8 cellular contexts compared by ENCODE assay signal in genomic region chr7:158818325-158819213, GRCh38. TPM values are rescaled to one million over a fixed set of nuclear protein-coding genes. Genes with fewer than 3 reads are reported as not detected.
DNase-seq lines count a peak whose midpoint lies in the region; ATAC-seq and TF ChIP-seq lines count a peak whose summit lies in the region.

No MANE protein-coding gene starts in this region.

- H3K36me3 ChIP-seq in GM23338 (ENCODE audit: insufficient read depth), result no peaks in the 10 kb centered on the region

- no peaks in the 10 kb centered on the region for H3F3A ChIP-seq in GM23338 (replicated peaks; ENCODE audit: low read depth)

- H3K9me3 Mint-ChIP-seq in GM23338 (no peaks in the 10 kb centered on the region), WTC11 (no peaks in the 10 kb centered on the region)

- TF ChIP-seq CTCF in GM10248 (IDR thresholded peaks at IDR 0.05; ENCODE audit: control extremely low read depth, extremely low read depth, low read depth, missing control alignments) (peak; percentile 11), GM23338 (conservative IDR thresholded peaks at IDR 0.05; ENCODE audit: low read depth in 2 of 2) (no peak), WTC11 (IDR thresholded peaks at IDR 0.05) (no peak)

- in situ Hi-C loops in KBM-7 (cut with MboI; ENCODE audit: low pct_unique_long_range_greater_than_20kb, low sequenced_read_pairs), result no loop called here

- peak overlapping the region; percentile 12; the same call in 1 of the 2 replicates for H3K27ac ChIP-seq in GM23338 (ENCODE audit: low read depth)

- no peaks in the 10 kb centered on the region; the same call in 1 of the 2 replicates for H4K20me1 ChIP-seq in GM23338 (replicated peaks; ENCODE audit: insufficient read depth)

- H3K27me3 Mint-ChIP-seq in GM23338 (ENCODE audit: insufficient read depth, low read depth, poor library complexity), result peaks cover 5% of the 10 kb centered on the region
- no peaks in the 10 kb centered on the region for H3K27me3 Mint-ChIP-seq in WTC11 (ENCODE audit: low read depth)

- intact Hi-C loops in left colon (cut with DNase I, micrococcal nuclease), result loop anchor here in 1 of 2 donors (5.0 kb wide), 1 partner anchor 36 kb away; no protein-coding TSS in a partner anchor

- H3K27me3 ChIP-seq in GM23338 (ENCODE audit: insufficient read depth), result no peaks in the 10 kb centered on the region

- CTCF ChIA-PET in GM10248 (lab: Yijun Ruan, JAX) (interaction anchor here (1.6 to 1.7 kb wide), 2 partner anchors 10 to 158 kb away, joined by 5 to 6 read pairs; partner anchors contain the start of gene ESYT2), WTC11 (lab: Charles Lee) (no interaction called here)

- POLR2A ChIA-PET in GM10248 (lab: Yijun Ruan, JAX) (no interaction called here), WTC11 (lab: Charles Lee) (no interaction called here)

- ATAC-seq in GM23338, result peak; percentile 70
- ATAC-seq in WTC11, result peak; percentile 62
- peak; percentile 80 for ATAC-seq in left colon

- peaks cover 89% of the 10 kb centered on the region for H3K79me2 ChIP-seq in GM23338 (replicated peaks; ENCODE audit: insufficient read depth)

- H3K4me2 ChIP-seq in GM23338, result peak overlapping the region; percentile 60

- H3K36me3 Mint-ChIP-seq in GM23338 (ENCODE audit: low read depth) (peaks cover 5% of the 10 kb centered on the region; the same call in 1 of the 3 replicates), WTC11 (peaks cover 4% of the 10 kb centered on the region; the same call in 1 of the 2 replicates)

- no peak overlapping the region for H3K4me3 ChIP-seq in GM23338

- H3K27ac Mint-ChIP-seq in GM23338 (peak overlapping the region; percentile 88), WTC11 (peak overlapping the region; percentile 77)

- H3K4me1 ChIP-seq in GM23338 (ENCODE audit: insufficient read depth), result peaks cover 42% of the 10 kb centered on the region

- DNase-seq in GM10248 (ENCODE audit: extremely low spot score) (peak; percentile 81), GM23338 (ENCODE audit: low spot score) (peak; percentile 64), KBM-7 (peak; percentile 65), WTC11 (ENCODE audit: low spot score) (peak; percentile 60), left colon (peak; percentile 72 to 92), DMS79 treated with DMSO at 0.1 percent for 48 hours (lab: John Stamatoyannopoulos, UW) (no peak)
- peak; percentile 87 for DNase-seq in central memory CD4-positive, alpha-beta T cell
- peak; percentile 33 to 52 for DNase-seq in stimulated activated CD4-positive, alpha-beta T cell treated with anti-CD3 and anti-CD28 coated beads, Interleukin-1b, Interleukin-23, amount 100 ng/mL, for 4 hours (ENCODE audit: low read depth in 2 of 2)

- H3K4me1 Mint-ChIP-seq in GM23338 (peaks cover 64% of the 10 kb centered on the region), WTC11 (peaks cover 71% of the 10 kb centered on the region)

- H3K4me3 Mint-ChIP-seq in GM23338, result peak overlapping the region; percentile 20
- peak overlapping the region; percentile 33 for H3K4me3 Mint-ChIP-seq in WTC11

- no peaks in the 10 kb centered on the region for H3K9me2 ChIP-seq in GM23338 (ENCODE audit: insufficient read depth)

- no peak overlapping the region for H2AFZ ChIP-seq in GM23338

TF ChIP-seq in GM23338, 12 proteins besides CTCF, POLR2A, EP300 and RAD21 (continues in another document):
- TF ChIP-seq REST (IDR thresholded peaks at IDR 0.05; ENCODE audit: unreplicated experiment), result no peak
- TF ChIP-seq NANOG (IDR thresholded peaks at IDR 0.05; ENCODE audit: borderline replicate concordance), result no peak
- no peak for TF ChIP-seq ZNF331 (CRISPR knock-in tag; IDR thresholded peaks at IDR 0.05; ENCODE audit: low read depth)
- no peak for TF ChIP-seq ZNF114 (CRISPR knock-in tag; IDR thresholded peaks at IDR 0.05)
- no peak for TF ChIP-seq ETS1 (IDR thresholded peaks at IDR 0.05)

TF ChIP-seq in WTC11, 78 proteins besides CTCF, POLR2A, EP300 and RAD21:
- no peak for TF ChIP-seq TEAD1 (CRISPR knock-in tag; IDR thresholded peaks at IDR 0.05)
- TF ChIP-seq ESRRA (CRISPR knock-in tag; IDR thresholded peaks at IDR 0.05; ENCODE audit: borderline replicate concordance), result no peak
- peak; percentile 64 for TF ChIP-seq GABPB1 (CRISPR knock-in tag; IDR thresholded peaks at IDR 0.05)
- no peak for TF ChIP-seq MXD4 (CRISPR knock-in tag; IDR thresholded peaks at IDR 0.05; ENCODE audit: borderline replicate concordance)

RNA-seq across cellular contexts. Expression of gene ESYT2, which starts 10.7 kb away (rescaled TPM):
- 50.3 and 52.7 TPM in 2 replicates for total RNA-seq in GM23338 (2014; rRNA removed; shearing (Covaris generic))
- polyA plus RNA-seq in GM23338 (2016; fragmentation: Nextera tagmentation; extraction: Ambion mirVana), result 9.6 TPM in 2 replicates
- total RNA-seq in WTC11 (2021) (45.1 to 61.1 TPM (median 60.4 TPM) in 3 replicates), left colon (10 to 100 TPM; 68.8 to 86.0 TPM)

RNA-seq across cellular contexts. Expression of gene DYNC2I1, which starts 37.8 kb away (rescaled TPM):
- total RNA-seq in GM23338 (2014; rRNA removed; shearing (Covaris generic)), result 8.3 and 9.0 TPM in 2 replicates
- polyA plus RNA-seq in GM23338 (2016; fragmentation: Nextera tagmentation; extraction: Ambion mirVana), result 54.4 and 60.9 TPM in 2 replicates
- total RNA-seq in WTC11 (2021) (23.4 to 31.1 TPM (median 24.7 TPM) in 3 replicates), left colon (10 to 100 TPM; 20.6 to 22.2 TPM)
